In the genomic region with DNA sequence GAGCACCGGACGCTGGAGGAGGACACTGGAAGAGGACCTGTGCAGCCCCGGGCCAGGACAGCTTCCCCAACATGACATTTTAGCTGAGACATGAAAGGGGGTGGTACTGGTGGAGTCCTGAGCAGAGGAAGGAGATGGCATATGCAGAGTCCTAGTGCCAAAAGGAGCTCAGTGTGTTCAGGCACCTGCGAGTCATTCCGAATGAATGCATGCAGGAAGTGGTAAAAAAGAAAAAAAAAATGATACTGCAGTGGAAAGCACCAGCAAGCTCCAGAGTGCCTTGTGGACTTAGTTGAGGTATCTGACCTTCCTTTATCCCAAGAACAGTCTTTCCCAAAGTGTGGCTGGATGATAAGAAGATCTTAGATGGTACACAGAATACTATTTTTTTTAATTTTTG, we compare ENCODE assay signal across 10 cellular contexts. TPM values are rescaled to one million over a fixed set of nuclear protein-coding genes. Genes with fewer than 3 reads are reported as not detected.
DNase-seq lines count a peak whose midpoint lies in the region; ATAC-seq and TF ChIP-seq lines count a peak whose summit lies in the region.
"Had no signal": no experiment of that assay in that cellular context is flagged by ENCODE, and none has a peak within 500 bp of the region (broad histone marks: within the 10 kb centered on the region; RNA-seq: fewer than 3 reads in every experiment).

No MANE protein-coding gene starts in this region.

- H3K4me3 ChIP-seq in HFF-Myc (replicated peaks; ENCODE audit: low read depth, low read length) (no peak overlapping the region), hepatocyte (no peak overlapping the region), ascending aorta (no peak overlapping the region)
- H3K4me3 ChIP-seq: K562, SK-N-MC had no signal

- H3K4me3 Mint-ChIP-seq in T-helper 17 cell, result no peak overlapping the region

- TF ChIP-seq CTCF in HFF-Myc (IDR thresholded peaks at IDR 0.05; ENCODE audit: low read depth, low read length, missing control alignments) (no peak), hepatocyte (IDR thresholded peaks at IDR 0.05; ENCODE audit: poor library complexity) (no peak), ascending aorta (IDR thresholded peaks at IDR 0.05) (no peak)

- H3K36me3 ChIP-seq in hepatocyte (replicated peaks; ENCODE audit: insufficient read depth, low read depth), result no peaks in the 10 kb centered on the region
- no peaks in the 10 kb centered on the region for H3K36me3 ChIP-seq in ascending aorta

- DNase-seq in Daoy (ENCODE audit: low read depth), result peak; percentile 59
- DNase-seq in HFF-Myc (ENCODE audit: extremely low read depth, low read depth), result peak; percentile 26
- no peak for DNase-seq in T-helper 17 cell
- peak; percentile 18 for DNase-seq in hepatocyte (ENCODE audit: low spot score)
- no peak for DNase-seq in Right ventricle myocardium superior
- DNase-seq in ascending aorta (ENCODE audit: low spot score in 2 of 2), result no peak
- no peak for DNase-seq in occipital lobe (lab: John Stamatoyannopoulos, UW)

- intact Hi-C loops in Right ventricle myocardium superior (cut with DNase I) (no loop called here), ascending aorta (cut with DNase I) (no loop called here)

- no peaks in the 10 kb centered on the region for H4K20me1 ChIP-seq in hepatocyte (ENCODE audit: insufficient read depth, poor library complexity, severe bottlenecking)

- WGBS in hepatocyte (ENCODE audit: low lambda C conversion rate, missing lambda C conversion rate), result 85% methylated on average over 5 of the region's 5 CpGs

- no peaks in the 10 kb centered on the region for H3K79me2 ChIP-seq in hepatocyte

- H3K27me3 Mint-ChIP-seq in T-helper 17 cell, result peaks cover 25% of the 10 kb centered on the region

- H3K27me3 ChIP-seq in hepatocyte (no peaks in the 10 kb centered on the region), ascending aorta (no peaks in the 10 kb centered on the region)

- H3K9me2 ChIP-seq in hepatocyte (replicated peaks; ENCODE audit: insufficient read depth), result no peaks in the 10 kb centered on the region

- peaks cover 2% of the 10 kb centered on the region for H3K36me3 Mint-ChIP-seq in T-helper 17 cell (ENCODE audit: low read depth)

- no peak overlapping the region for H2AFZ ChIP-seq in hepatocyte

- H3K27ac ChIP-seq in hepatocyte (no peak overlapping the region), ascending aorta (no peak overlapping the region)
- H3K27ac ChIP-seq: SK-N-MC had no signal

- ATAC-seq in T-helper 17 cell (peak; percentile 77), HG02884 (IDR thresholded peaks at IDR 0.05; ENCODE audit: unreplicated experiment) (no peak), Right ventricle myocardium superior (ENCODE audit: poor library complexity) (no peak)
- ATAC-seq: K562 had no signal

- H3K4me2 ChIP-seq in hepatocyte, result no peak overlapping the region

- H3K4me1 ChIP-seq in hepatocyte (ENCODE audit: insufficient read depth) (peaks cover 11% of the 10 kb centered on the region), ascending aorta (no peaks in the 10 kb centered on the region)

- H3K9me3 ChIP-seq in T-helper 17 cell (ENCODE audit: control insufficient read depth, low read length, poor library complexity, severe bottlenecking), result no peaks in the 10 kb centered on the region
- no peaks in the 10 kb centered on the region for H3K9me3 ChIP-seq in hepatocyte (ENCODE audit: low read depth)
- no peaks in the 10 kb centered on the region for H3K9me3 ChIP-seq in ascending aorta

- H3K27ac Mint-ChIP-seq in T-helper 17 cell, result peak overlapping the region; percentile 29

- peaks cover 10% of the 10 kb centered on the region for H3K4me1 Mint-ChIP-seq in T-helper 17 cell

RNA-seq across cellular contexts. Expression of gene ZNF148, which starts 6.6 kb away (rescaled TPM):
- total RNA-seq in Daoy (2014; rRNA removed; shearing (Covaris generic)), result 18.3 and 22.5 TPM in 2 replicates
- total RNA-seq in T-helper 17 cell (10 to 100 TPM; 40.0 to 40.8 TPM), hepatocyte (30.3 and 35.7 TPM in 2 replicates), Right ventricle myocardium superior (45.2 TPM), ascending aorta (10.0 TPM), occipital lobe (111 TPM)
- polyA plus RNA-seq in hepatocyte, result 20.9 and 23.2 TPM in 2 replicates

Comparison
In these comparisons a context has a peak if more than half of its experiments do, and no peak if none do; other contexts are left out.
1. DNase-seq: peak in Daoy (single experiment), HFF-Myc (single experiment) and hepatocyte (single experiment); none in T-helper 17 cell (0 of 3), Right ventricle myocardium superior (single experiment), ascending aorta (0 of 2) and occipital lobe (single experiment).